Comparison of ENCODE assay signal across 10 cellular contexts in the genomic region with DNA sequence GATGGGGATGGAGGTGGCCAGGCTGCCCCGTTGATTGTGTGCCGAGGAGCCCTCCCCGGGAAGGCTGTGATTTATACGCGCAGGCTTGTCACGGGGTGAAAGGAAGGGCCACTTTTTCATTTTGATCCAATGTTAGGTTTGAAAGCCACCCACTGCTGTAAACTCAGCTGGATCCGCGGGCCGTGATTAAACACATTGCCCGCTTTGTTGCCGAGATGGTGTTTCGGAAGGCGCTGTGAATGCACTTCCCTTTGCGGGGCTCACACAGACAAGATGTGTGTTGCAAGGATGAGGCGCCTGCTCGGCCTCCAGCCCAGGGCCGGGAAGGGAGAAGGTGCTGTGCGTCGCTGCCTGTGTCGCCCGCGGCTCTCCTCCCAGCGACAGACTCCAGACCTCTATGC.
DNase-seq lines count a peak whose midpoint lies in the region; ATAC-seq and TF ChIP-seq lines count a peak whose summit lies in the region.
"Had no signal": no experiment of that assay in that cellular context is flagged by ENCODE, and none has a peak within 500 bp of the region (broad histone marks: within the 10 kb centered on the region; RNA-seq: fewer than 3 reads in every experiment).

No MANE protein-coding gene starts in this region.

- H3K9ac ChIP-seq in endocrine pancreas (ENCODE audit: control insufficient read depth, insufficient read depth, low read length) (no peak overlapping the region), smooth muscle cell (ENCODE audit: low read depth) (peak overlapping the region; percentile 35)

- peak in 3 of 4 donors; percentile 20 to 50 (median 41) for ATAC-seq in right lobe of liver
- ATAC-seq in GM21619 (IDR thresholded peaks at IDR 0.05; ENCODE audit: unreplicated experiment), result no peak
- no peak for ATAC-seq in GM18505 (IDR thresholded peaks at IDR 0.05; ENCODE audit: unreplicated experiment)
- ATAC-seq in stimulated activated naive CD8-positive, alpha-beta T cell treated with anti-CD3 and anti-CD28 coated beads, Interleukin-15, amount 100 ng/mL, for 72 hours, result no peak
- ATAC-seq: activated CD4-positive, CD25-positive, alpha-beta regulatory T cell treated with anti-CD3 and anti-CD28 coated beads, Interleukin-2, amount 50 U/mL, for 24 hours had no signal

- H3K4me3 Mint-ChIP-seq in stimulated activated naive CD8-positive, alpha-beta T cell treated with anti-CD3 and anti-CD28 coated beads, Interleukin-15, amount 100 ng/mL, for 72 hours, result peak overlapping the region in 1 of 2 donors; percentile 52

- 3% methylated on average over 17 of the region's 23 CpGs for WGBS in right lobe of liver (ENCODE audit: insufficient coverage, low coverage, low lambda C conversion rate, missing lambda C conversion rate)
- 12% methylated on average over 23 of the region's 23 CpGs for WGBS in smooth muscle cell (ENCODE audit: low lambda C conversion rate)

- peaks cover 44% of the 10 kb centered on the region for H3K27me3 Mint-ChIP-seq in stimulated activated naive CD8-positive, alpha-beta T cell treated with anti-CD3 and anti-CD28 coated beads, Interleukin-15, amount 100 ng/mL, for 72 hours

- no peaks in the 10 kb centered on the region for H3K36me3 ChIP-seq in endocrine pancreas (ENCODE audit: control insufficient read depth, insufficient read depth, low read length)
- H3K36me3 ChIP-seq in right lobe of liver, result no peaks in the 10 kb centered on the region
- no peaks in the 10 kb centered on the region for H3K36me3 ChIP-seq in smooth muscle cell (ENCODE audit: low read depth)

- H3F3A ChIP-seq in smooth muscle cell (ENCODE audit: low read depth), result peaks cover 5% of the 10 kb centered on the region

- H3K4me2 ChIP-seq in smooth muscle cell, result peak overlapping the region; percentile 96

- H3K9me3 ChIP-seq in endocrine pancreas (ENCODE audit: control insufficient read depth, low read length) (no peaks in the 10 kb centered on the region), right lobe of liver (no peaks in the 10 kb centered on the region), smooth muscle cell (replicated peaks; ENCODE audit: low read depth) (no peaks in the 10 kb centered on the region)

- H2AFZ ChIP-seq in smooth muscle cell (ENCODE audit: low read depth), result peak overlapping the region; percentile 97

- H3K4me3 ChIP-seq in endocrine pancreas (ENCODE audit: control insufficient read depth, insufficient read depth, low read length), result peak overlapping the region; percentile 6
- peak overlapping the region in 1 of 3 donors; percentile 23 for H3K4me3 ChIP-seq in right lobe of liver
- H3K4me3 ChIP-seq in smooth muscle cell, result peak overlapping the region; percentile 57

- DNase-seq in NCI-H1092 treated with DMSO at 0.1 percent for 48 hours (lab: John Stamatoyannopoulos, UW) (peak; percentile 26), right lobe of liver (no peak), smooth muscle cell (lab: John Stamatoyannopoulos, UW; ENCODE audit: unreplicated experiment) (peak; percentile 18), middle frontal gyrus (ENCODE audit: extremely low spot score, low spot score) (no peak)
- DNase-seq in stimulated activated naive CD8-positive, alpha-beta T cell treated with anti-CD3 and anti-CD28 coated beads, Interleukin-15, amount 100 ng/mL, for 72 hours, result no peak
- DNase-seq: DMS153 had no signal

- H3K9me3 Mint-ChIP-seq in stimulated activated naive CD8-positive, alpha-beta T cell treated with anti-CD3 and anti-CD28 coated beads, Interleukin-15, amount 100 ng/mL, for 72 hours, result peaks cover 0 to 8% of the 10 kb centered on the region in 2 donors

- no peak overlapping the region for H3K27ac ChIP-seq in right lobe of liver
- no peak overlapping the region for H3K27ac ChIP-seq in smooth muscle cell (ENCODE audit: low read depth)

- peaks cover 6% of the 10 kb centered on the region for H3K4me1 Mint-ChIP-seq in stimulated activated naive CD8-positive, alpha-beta T cell treated with anti-CD3 and anti-CD28 coated beads, Interleukin-15, amount 100 ng/mL, for 72 hours

- no peaks in the 10 kb centered on the region for H4K20me1 ChIP-seq in smooth muscle cell (ENCODE audit: low read depth)

- no peaks in the 10 kb centered on the region for H3K79me2 ChIP-seq in smooth muscle cell (ENCODE audit: low read depth)

- H3K27me3 ChIP-seq in endocrine pancreas (ENCODE audit: control insufficient read depth, insufficient read depth, low read length) (no peaks in the 10 kb centered on the region), right lobe of liver (no peaks in the 10 kb centered on the region), smooth muscle cell (ENCODE audit: low read depth) (no peaks in the 10 kb centered on the region)

- intact Hi-C loops in right lobe of liver (cut with DNase I), result no loop called here

- H3K27ac Mint-ChIP-seq in stimulated activated naive CD8-positive, alpha-beta T cell treated with anti-CD3 and anti-CD28 coated beads, Interleukin-15, amount 100 ng/mL, for 72 hours, result no peak overlapping the region

- H3K4me1 ChIP-seq in endocrine pancreas (ENCODE audit: control insufficient read depth, insufficient read depth, low read length), result no peaks in the 10 kb centered on the region
- H3K4me1 ChIP-seq in right lobe of liver, result no peaks in the 10 kb centered on the region
- peaks cover 25% of the 10 kb centered on the region for H3K4me1 ChIP-seq in smooth muscle cell (ENCODE audit: low read depth)

- TF ChIP-seq POLR2A in right lobe of liver (IDR thresholded peaks at IDR 0.05) (no peak), GM18505 (IDR thresholded peaks at IDR 0.05; ENCODE audit: borderline replicate concordance, extremely low read depth, insufficient read depth, insufficient read length) (no peak)

- TF ChIP-seq CTCF in right lobe of liver (IDR thresholded peaks at IDR 0.05) (no peak), smooth muscle cell (IDR thresholded peaks at IDR 0.05; ENCODE audit: borderline replicate concordance, insufficient read depth, poor library complexity, severe bottlenecking) (no peak)

Comparison
In these comparisons a context has a peak if more than half of its experiments do, and no peak if none do; other contexts are left out.
1. DNase-seq: peak in NCI-H1092 treated with DMSO at 0.1 percent for 48 hours (single experiment) and smooth muscle cell (single experiment); none in right lobe of liver (0 of 3), middle frontal gyrus (single experiment) and stimulated activated naive CD8-positive, alpha-beta T cell treated with anti-CD3 and anti-CD28 coated beads, Interleukin-15, amount 100 ng/mL, for 72 hours (0 of 2).
2. ATAC-seq: peak in right lobe of liver (3 of 4); none in GM21619 (single experiment), GM18505 (single experiment) and stimulated activated naive CD8-positive, alpha-beta T cell treated with anti-CD3 and anti-CD28 coated beads, Interleukin-15, amount 100 ng/mL, for 72 hours (single experiment).